Comparison of ENCODE assay signal across 10 cellular contexts in genomic region chr11:47577460-47578041, GRCh38. TPM values are rescaled to one million over a fixed set of nuclear protein-coding genes. Genes with fewer than 3 reads are reported as not detected.
DNase-seq lines count a peak whose midpoint lies in the region; ATAC-seq, FAIRE-seq and TF ChIP-seq lines count a peak whose summit lies in the region.
"Had no signal": no experiment of that assay in that cellular context is flagged by ENCODE, and none has a peak within 500 bp of the region (broad histone marks: within the 10 kb centered on the region; RNA-seq: fewer than 3 reads in every experiment).

No MANE protein-coding gene starts in this region.

- H4K20me1 ChIP-seq in keratinocyte (ENCODE audit: control insufficient read depth, extremely low read depth, insufficient read depth, low read length): peaks cover 3% of the 10 kb centered on the region

- peak overlapping the region; percentile 97 for H3K4me3 Mint-ChIP-seq in activated naive CD4-positive, alpha-beta T cell treated with anti-CD3 and anti-CD28 coated beads, Interleukin-2, amount 50 U/mL, for 24 hours

- H3K79me2 ChIP-seq in keratinocyte (ENCODE audit: control insufficient read depth, insufficient read depth, low read length): peaks cover 38% of the 10 kb centered on the region

- peaks cover 15 to 42% of the 10 kb centered on the region in 2 experiments for H3K36me3 ChIP-seq in keratinocyte (ENCODE audit: control insufficient read depth in 2 of 2, extremely low read depth in 1 of 2, insufficient read depth in 2 of 2, low read length in 2 of 2)
- peaks cover 36% of the 10 kb centered on the region for H3K36me3 ChIP-seq in thoracic aorta
- H3K36me3 ChIP-seq in Peyer's patch: peaks cover 0 to 66% (median 0%) of the 10 kb centered on the region in 3 donors

- H3K9me3 ChIP-seq in keratinocyte (ENCODE audit: control insufficient read depth, low read depth, low read length) (no peaks in the 10 kb centered on the region), thoracic aorta (no peaks in the 10 kb centered on the region), Peyer's patch (no peaks in the 10 kb centered on the region)

- peaks cover 47% of the 10 kb centered on the region for H3K4me1 Mint-ChIP-seq in activated naive CD4-positive, alpha-beta T cell treated with anti-CD3 and anti-CD28 coated beads, Interleukin-2, amount 50 U/mL, for 24 hours

- H3K27ac ChIP-seq in keratinocyte (ENCODE audit: control insufficient read depth, insufficient read depth, low read length): peak overlapping the region; percentile 71
- no peak overlapping the region for H3K27ac ChIP-seq in thoracic aorta
- H3K27ac ChIP-seq in Peyer's patch: no peak overlapping the region

- no peak for FAIRE-seq in keratinocyte (lab: Jason Lieb, UNC)

- H3K4me3 ChIP-seq in keratinocyte (ENCODE audit: control insufficient read depth in 2 of 3, extremely low read depth in 1 of 3, insufficient read depth in 2 of 3, low read depth in 1 of 3, low read length in 3 of 3) (peak overlapping the region; percentile 6 to 89 (median 78)), thoracic aorta (peak overlapping the region; percentile 89), Peyer's patch (peak overlapping the region in 1 of 4 donors; percentile 88)

- H3K9ac ChIP-seq in keratinocyte (ENCODE audit: control insufficient read depth, extremely low read depth, insufficient read depth, low read length): peak overlapping the region; percentile 88

- TF ChIP-seq POLR2A in erythroblast (IDR thresholded peaks at IDR 0.05; ENCODE audit: low read length): no peak
- no peak for TF ChIP-seq POLR2A in Peyer's patch (IDR thresholded peaks at IDR 0.05)

- peaks cover 3% of the 10 kb centered on the region for H3K9me1 ChIP-seq in keratinocyte (ENCODE audit: control insufficient read depth, extremely low read depth, insufficient read depth, low read length)

- dilution Hi-C loops in keratinocyte (cut with MboI; ENCODE audit: extremely low pct_ligation_motif_present, low sequenced_read_pairs): no loop called here

- no peaks in the 10 kb centered on the region for H3K27me3 ChIP-seq in keratinocyte (ENCODE audit: control insufficient read depth, extremely low read depth, insufficient read depth, low read length)
- no peaks in the 10 kb centered on the region for H3K27me3 ChIP-seq in thoracic aorta (replicated peaks; ENCODE audit: insufficient read depth)
- no peaks in the 10 kb centered on the region for H3K27me3 ChIP-seq in Peyer's patch

- H3K36me3 Mint-ChIP-seq in activated naive CD4-positive, alpha-beta T cell treated with anti-CD3 and anti-CD28 coated beads, Interleukin-2, amount 50 U/mL, for 24 hours: peaks cover 12% of the 10 kb centered on the region
- peaks cover 24 to 37% of the 10 kb centered on the region in 2 donors for H3K36me3 Mint-ChIP-seq in activated naive CD4-positive, alpha-beta T cell treated with anti-CD3 and anti-CD28 coated beads, Interleukin-2, amount 50 U/mL, for 72 hours

- peak overlapping the region; percentile 87 for H3K4me2 ChIP-seq in keratinocyte (ENCODE audit: control insufficient read depth, extremely low read depth, insufficient read depth, low read depth, low read length)

- H3K4me1 ChIP-seq in keratinocyte (ENCODE audit: control insufficient read depth, extremely low read depth, insufficient read depth, low read length) (peaks cover 34% of the 10 kb centered on the region), thoracic aorta (ENCODE audit: control insufficient read depth in 1 of 2, low read depth in 2 of 2) (peaks cover 16 to 30% of the 10 kb centered on the region in 2 donors), Peyer's patch (peaks cover 0 to 26% (median 2%) of the 10 kb centered on the region in 4 donors)

- no peak overlapping the region for H2AFZ ChIP-seq in keratinocyte (ENCODE audit: control insufficient read depth, low read length)

- H3K9me3 Mint-ChIP-seq in activated naive CD4-positive, alpha-beta T cell treated with anti-CD3 and anti-CD28 coated beads, Interleukin-2, amount 50 U/mL, for 24 hours: no peaks in the 10 kb centered on the region
- H3K9me3 Mint-ChIP-seq in activated naive CD4-positive, alpha-beta T cell treated with anti-CD3 and anti-CD28 coated beads, Interleukin-2, amount 50 U/mL, for 72 hours: no peaks in the 10 kb centered on the region

- TF ChIP-seq CTCF in keratinocyte (optimal IDR thresholded peaks at IDR 0.05 in 1 of 3, IDR thresholded peaks at IDR 0.05 in 1 of 3, conservative IDR thresholded peaks at IDR 0.05 in 1 of 3; ENCODE audit: extremely low read depth in 1 of 3, insufficient read depth in 2 of 3, low read length in 3 of 3): no peak
- no peak for TF ChIP-seq CTCF in thoracic aorta (IDR thresholded peaks at IDR 0.05)
- no peak for TF ChIP-seq CTCF in Peyer's patch (IDR thresholded peaks at IDR 0.05)

- no peak for ATAC-seq in activated naive CD4-positive, alpha-beta T cell treated with anti-CD3 and anti-CD28 coated beads, Interleukin-2, amount 50 U/mL, for 72 hours
- ATAC-seq in thoracic aorta (ENCODE audit: insufficient number of reproducible peaks, low FRiP score, low read depth): no peak

- H3K27me3 Mint-ChIP-seq in activated naive CD4-positive, alpha-beta T cell treated with anti-CD3 and anti-CD28 coated beads, Interleukin-2, amount 50 U/mL, for 24 hours: no peaks in the 10 kb centered on the region

- DNase-seq in activated naive CD4-positive, alpha-beta T cell (lab: John Stamatoyannopoulos, UW): no peak
- no peak for DNase-seq in activated naive CD4-positive, alpha-beta T cell treated with anti-CD3 and anti-CD28 coated beads, Interleukin-2, amount 50 U/mL, for 72 hours (ENCODE audit: low spot score in 2 of 2)
- DNase-seq in keratinocyte (ENCODE audit: low read depth, low spot score) (no peak), thoracic aorta (ENCODE audit: low spot score) (no peak), NOMO-1 (lab: John Stamatoyannopoulos, UW; ENCODE audit: unreplicated experiment in 2 of 2) (no peak), erythroblast (lab: John Stamatoyannopoulos, UW) (no peak), Peyer's patch (no peak)
- DNase-seq: GDM1 had no signal

- peak overlapping the region; percentile 68 for H3K27ac Mint-ChIP-seq in activated naive CD4-positive, alpha-beta T cell treated with anti-CD3 and anti-CD28 coated beads, Interleukin-2, amount 50 U/mL, for 24 hours
- H3K27ac Mint-ChIP-seq in activated naive CD4-positive, alpha-beta T cell treated with anti-CD3 and anti-CD28 coated beads, Interleukin-2, amount 50 U/mL, for 72 hours: peak overlapping the region; percentile 95 to 99

RNA-seq across cellular contexts. Expression of gene KBTBD4, which starts 1.2 kb away (rescaled TPM):
- total RNA-seq in activated naive CD4-positive, alpha-beta T cell treated with anti-CD3 and anti-CD28 coated beads, Interleukin-2, amount 50 U/mL, for 72 hours: 10 to 100 TPM; 22.1 to 25.4 TPM
- polyA plus RNA-seq in keratinocyte: 14.0 to 17.1 TPM (median 15.4 TPM) in 3 replicates
- polyA plus RNA-seq in keratinocyte (2011; ENCODE audit: low read depth): 1.9 TPM
- 10.1 and 13.5 TPM in 2 replicates for polyA plus RNA-seq in keratinocyte (2011; cell fraction: cytosol; rRNA removed)
- polyA plus RNA-seq in keratinocyte (2011; cell fraction: nucleus; rRNA removed): 14.4 and 15.7 TPM in 2 replicates
- 9.6 and 14.2 TPM in 2 replicates for polyA plus RNA-seq in keratinocyte (2012; ENCODE audit: low replicate concordance)
- polyA minus RNA-seq in keratinocyte: 18.0 to 22.9 TPM (median 22.1 TPM) in 3 replicates
- polyA minus RNA-seq in keratinocyte (2011; cell fraction: cytosol; rRNA and poly(A)+ RNA removed): 12.3 TPM
- 8.1 and 10.9 TPM in 2 replicates for polyA minus RNA-seq in keratinocyte (2011; cell fraction: nucleus; rRNA and poly(A)+ RNA removed)
- 10 to 100 TPM; 14.9 to 19.1 TPM for total RNA-seq in thoracic aorta
- 10 to 100 TPM in 2 of 4 donors, 1 to 10 TPM in 2; 6.6 to 11.9 (median 9.7) TPM for total RNA-seq in Peyer's patch

RNA-seq across cellular contexts. Expression of gene NDUFS3, which starts 1.3 kb away (rescaled TPM):
- total RNA-seq in activated naive CD4-positive, alpha-beta T cell treated with anti-CD3 and anti-CD28 coated beads, Interleukin-2, amount 50 U/mL, for 72 hours: 100 to 1,000 TPM; 128 to 158 TPM
- polyA plus RNA-seq in keratinocyte: 102 to 119 TPM (median 107 TPM) in 3 replicates
- polyA plus RNA-seq in keratinocyte (2011; ENCODE audit: low read depth): 56.1 TPM
- polyA plus RNA-seq in keratinocyte (2011; cell fraction: cytosol; rRNA removed): 93.2 and 103 TPM in 2 replicates
- 97.2 and 130 TPM in 2 replicates for polyA plus RNA-seq in keratinocyte (2011; cell fraction: nucleus; rRNA removed)
- 58.5 and 80.9 TPM in 2 replicates for polyA plus RNA-seq in keratinocyte (2012; ENCODE audit: low replicate concordance)
- 34.7 to 79.7 TPM (median 67.5 TPM) in 3 replicates for polyA minus RNA-seq in keratinocyte
- 49.5 TPM for polyA minus RNA-seq in keratinocyte (2011; cell fraction: cytosol; rRNA and poly(A)+ RNA removed)
- 13.8 and 16.4 TPM in 2 replicates for polyA minus RNA-seq in keratinocyte (2011; cell fraction: nucleus; rRNA and poly(A)+ RNA removed)
- total RNA-seq in thoracic aorta (10 to 100 TPM; 29.9 to 75.7 TPM), Peyer's patch (100 to 1,000 TPM; 109 to 152 (median 126) TPM)

RNA-seq across cellular contexts. Expression of gene FAM180B, which starts 8.9 kb away (rescaled TPM):
- total RNA-seq in activated naive CD4-positive, alpha-beta T cell treated with anti-CD3 and anti-CD28 coated beads, Interleukin-2, amount 50 U/mL, for 72 hours: under 1 TPM in 1 of 2 donors, not detected in 1; 0.18 TPM
- 0.06 TPM in 1 of 3 replicates, not detected in the others for polyA plus RNA-seq in keratinocyte
- polyA plus RNA-seq in keratinocyte (2011; ENCODE audit: low read depth): not detected
- not detected in 2 replicates for polyA plus RNA-seq in keratinocyte (2011; cell fraction: cytosol; rRNA removed)
- not detected in 2 replicates for polyA plus RNA-seq in keratinocyte (2011; cell fraction: nucleus; rRNA removed)
- not detected in 2 replicates for polyA plus RNA-seq in keratinocyte (2012; ENCODE audit: low replicate concordance)
- polyA minus RNA-seq in keratinocyte: not detected in 3 replicates
- polyA minus RNA-seq in keratinocyte (2011; cell fraction: cytosol; rRNA and poly(A)+ RNA removed): not detected
- not detected in 2 replicates for polyA minus RNA-seq in keratinocyte (2011; cell fraction: nucleus; rRNA and poly(A)+ RNA removed)
- total RNA-seq in thoracic aorta (1 to 10 TPM in 1 of 2 donors, under 1 TPM in 1; 0.27 to 3.4 TPM), Peyer's patch (not detected)
- total RNA-seq: T-helper 1 cell treated with Interleukin-12 subunit alpha and Interleukin-12 subunit beta and Interleukin-4 antibody, amounts not matched to agents 30 ng/mL and 1 ng/mL, for 36 hours had no signal

RNA-seq across cellular contexts. Expression of gene PTPMT1, which starts 12.2 kb away (rescaled TPM):
- 10 to 100 TPM; 20.4 to 37.5 TPM for total RNA-seq in activated naive CD4-positive, alpha-beta T cell treated with anti-CD3 and anti-CD28 coated beads, Interleukin-2, amount 50 U/mL, for 72 hours
- polyA plus RNA-seq in keratinocyte: 64.9 to 78.1 TPM (median 74.4 TPM) in 3 replicates
- polyA plus RNA-seq in keratinocyte (2011; ENCODE audit: low read depth): 89.3 TPM
- polyA plus RNA-seq in keratinocyte (2011; cell fraction: cytosol; rRNA removed): 64.6 and 69.2 TPM in 2 replicates
- polyA plus RNA-seq in keratinocyte (2011; cell fraction: nucleus; rRNA removed): 27.6 and 33.0 TPM in 2 replicates
- polyA plus RNA-seq in keratinocyte (2012; ENCODE audit: low replicate concordance): 70.5 and 88.5 TPM in 2 replicates
- 30.7 to 37.6 TPM (median 32.9 TPM) in 3 replicates for polyA minus RNA-seq in keratinocyte
- 54.3 TPM for polyA minus RNA-seq in keratinocyte (2011; cell fraction: cytosol; rRNA and poly(A)+ RNA removed)
- 11.2 and 12.6 TPM in 2 replicates for polyA minus RNA-seq in keratinocyte (2011; cell fraction: nucleus; rRNA and poly(A)+ RNA removed)
- 100 to 1,000 TPM in 1 of 2 donors, 10 to 100 TPM in 1; 69.9 to 112 TPM for total RNA-seq in thoracic aorta
- 10 to 100 TPM; 43.1 to 80.9 (median 65.8) TPM for total RNA-seq in Peyer's patch

RNA-seq across cellular contexts. Expression of gene C1QTNF4, which starts 16.7 kb away (rescaled TPM):
- 1 to 10 TPM in 1 of 2 donors, under 1 TPM in 1; 0.49 to 1.2 TPM for total RNA-seq in activated naive CD4-positive, alpha-beta T cell treated with anti-CD3 and anti-CD28 coated beads, Interleukin-2, amount 50 U/mL, for 72 hours
- 0.10 TPM in 1 of 3 replicates, not detected in the others for polyA plus RNA-seq in keratinocyte
- 0.20 TPM for polyA plus RNA-seq in keratinocyte (2011; ENCODE audit: low read depth)
- 0.04 TPM in 1 of 2 replicates, not detected in the other for polyA plus RNA-seq in keratinocyte (2011; cell fraction: cytosol; rRNA removed)
- polyA plus RNA-seq in keratinocyte (2011; cell fraction: nucleus; rRNA removed): 0.09 and 0.27 TPM in 2 replicates
- polyA plus RNA-seq in keratinocyte (2012; ENCODE audit: low replicate concordance): 0.41 TPM in 1 of 2 replicates, not detected in the other
- not detected in 3 replicates for polyA minus RNA-seq in keratinocyte
- not detected for polyA minus RNA-seq in keratinocyte (2011; cell fraction: cytosol; rRNA and poly(A)+ RNA removed)
- 0.47 TPM in 1 of 2 replicates, not detected in the other for polyA minus RNA-seq in keratinocyte (2011; cell fraction: nucleus; rRNA and poly(A)+ RNA removed)
- total RNA-seq in thoracic aorta (1 to 10 TPM; 2.0 to 2.8 TPM), Peyer's patch (1 to 10 TPM in 2 of 4 donors, not detected in 2; 1.2 to 4.4 TPM)
